8 cellular contexts compared by ENCODE assay signal in genomic region chr14:104694991-104695659, GRCh38. TPM values are rescaled to one million over a fixed set of nuclear protein-coding genes. Genes with fewer than 3 reads are reported as not detected.
DNase-seq lines count a peak whose midpoint lies in the region; ATAC-seq, FAIRE-seq and TF ChIP-seq lines count a peak whose summit lies in the region.

No MANE protein-coding gene starts in this region.

- peak overlapping the region in 1 of 2 donors; percentile 44 for H3K4me3 ChIP-seq in CD4-positive, alpha-beta memory T cell (ENCODE audit: low read length in 2 of 2)
- H3K4me3 ChIP-seq in astrocyte (ENCODE audit: insufficient read depth, low read depth, low read length) (no peak overlapping the region), mesendoderm (ENCODE audit: low read length) (no peak overlapping the region)

- peaks cover 0 to 16% of the 10 kb centered on the region in 2 donors for H3K36me3 Mint-ChIP-seq in CD4-positive, alpha-beta memory T cell
- peaks cover 9% of the 10 kb centered on the region for H3K36me3 Mint-ChIP-seq in astrocyte (ENCODE audit: low read depth, unreplicated experiment)

- no peaks in the 10 kb centered on the region for H3K27me3 Mint-ChIP-seq in CD4-positive, alpha-beta memory T cell
- no peaks in the 10 kb centered on the region for H3K27me3 Mint-ChIP-seq in astrocyte (ENCODE audit: low read depth, unreplicated experiment)

- peaks cover 19 to 50% (median 37%) of the 10 kb centered on the region in 4 donors for H3K4me1 Mint-ChIP-seq in CD4-positive, alpha-beta memory T cell
- peaks cover 25% of the 10 kb centered on the region for H3K4me1 Mint-ChIP-seq in astrocyte (ENCODE audit: low read depth, unreplicated experiment)

- no peak for FAIRE-seq in astrocyte (lab: Jason Lieb, UNC)

- H3K9me3 Mint-ChIP-seq in CD4-positive, alpha-beta memory T cell, result no peaks in the 10 kb centered on the region
- H3K9me3 Mint-ChIP-seq in astrocyte (ENCODE audit: unreplicated experiment), result no peaks in the 10 kb centered on the region

- no CpG with 5 or more reads among the region's 19 CpGs for WGBS in mesendoderm (ENCODE audit: extremely low coverage, insufficient coverage, low lambda C conversion rate)

- no peak overlapping the region for H2AFZ ChIP-seq in astrocyte (ENCODE audit: low read depth, low read length)

- DNase-seq in CD4-positive, alpha-beta memory T cell, result peak; percentile 36 to 82 (median 66)
- DNase-seq in NCI-H2196 treated with DMSO at 0.1 percent for 48 hours (lab: John Stamatoyannopoulos, UW; ENCODE audit: unreplicated experiment) (peak; percentile 77), astrocyte (ENCODE audit: low read depth) (peak; percentile 41), mesendoderm (peak; percentile 74), kidney glomerular epithelial cell (lab: John Stamatoyannopoulos, UW) (no peak), OCI-M1 (lab: John Stamatoyannopoulos, UW) (no peak)

- H3K18ac ChIP-seq in mesendoderm (ENCODE audit: low read length), result no peak overlapping the region

- H3K9ac ChIP-seq in astrocyte (ENCODE audit: low read length) (peak overlapping the region; percentile 6), mesendoderm (ENCODE audit: low read length) (peak overlapping the region; percentile 37)

- H4K20me1 ChIP-seq in astrocyte (ENCODE audit: insufficient read depth, low read length), result peaks cover 99% of the 10 kb centered on the region

- POLR2A ChIA-PET in CD4-positive, alpha-beta memory T cell (lab: Charles Lee; ENCODE audit: partially characterized antibody), result interaction anchor here (0.6 to 3.7 kb wide), 6 partner anchors 10 to 31 kb away, joined by 3 to 40 read pairs (median 8); no protein-coding TSS in a partner anchor

- H3K4ac ChIP-seq in mesendoderm (ENCODE audit: low read depth, low read length), result no peak overlapping the region

- intact Hi-C loops in CD4-positive, alpha-beta memory T cell (cut with micrococcal nuclease), result loop anchor here (2.0 kb wide), 1 partner anchor 18 kb away; no protein-coding TSS in a partner anchor

- H3K79me1 ChIP-seq in mesendoderm (ENCODE audit: low read length), result peaks cover 35% of the 10 kb centered on the region

- peak overlapping the region; percentile 83 to 97 (median 91) for H3K27ac Mint-ChIP-seq in CD4-positive, alpha-beta memory T cell
- no peak overlapping the region for H3K27ac Mint-ChIP-seq in astrocyte (ENCODE audit: unreplicated experiment)

- H3K4me1 ChIP-seq in CD4-positive, alpha-beta memory T cell (ENCODE audit: insufficient read depth, low read length), result peaks cover 62% of the 10 kb centered on the region
- H3K4me1 ChIP-seq in astrocyte (ENCODE audit: insufficient read depth, low read length) (peaks cover 54% of the 10 kb centered on the region), mesendoderm (ENCODE audit: control insufficient read depth, low read depth, low read length) (peaks cover 11% of the 10 kb centered on the region)

- H3K9me3 ChIP-seq in CD4-positive, alpha-beta memory T cell (ENCODE audit: control insufficient read depth in 1 of 2, low read length in 2 of 2), result no peaks in the 10 kb centered on the region
- no peaks in the 10 kb centered on the region for H3K9me3 ChIP-seq in astrocyte (ENCODE audit: insufficient read depth, low read depth, low read length)

- no peak overlapping the region for H4K5ac ChIP-seq in mesendoderm (ENCODE audit: low read length)

- peak overlapping the region; percentile 62 for H3K27ac ChIP-seq in CD4-positive, alpha-beta memory T cell (ENCODE audit: low read depth, low read length)
- no peak overlapping the region for H3K27ac ChIP-seq in astrocyte (ENCODE audit: low read depth, low read length)
- H3K27ac ChIP-seq in mesendoderm (ENCODE audit: low read depth, low read length), result peak overlapping the region; percentile 32

- H3K4me2 ChIP-seq in astrocyte (ENCODE audit: low read length) (peak overlapping the region; percentile 35), mesendoderm (ENCODE audit: low read length) (no peak overlapping the region)

- ATAC-seq in GM18867 (IDR thresholded peaks at IDR 0.05; ENCODE audit: unreplicated experiment), result no peak
- no peak for ATAC-seq in HG02852 (IDR thresholded peaks at IDR 0.05; ENCODE audit: unreplicated experiment)

- H2BK5ac ChIP-seq in mesendoderm (ENCODE audit: low read length), result no peak overlapping the region

- H3K79me2 ChIP-seq in astrocyte (ENCODE audit: insufficient read depth, low read length), result peaks cover 99% of the 10 kb centered on the region
- peaks cover 40% of the 10 kb centered on the region for H3K79me2 ChIP-seq in mesendoderm (ENCODE audit: control insufficient read depth, insufficient read depth, low read length)

- H4K8ac ChIP-seq in mesendoderm (ENCODE audit: low read depth, low read length), result no peak overlapping the region

- no peaks in the 10 kb centered on the region for H3K36me3 ChIP-seq in CD4-positive, alpha-beta memory T cell (ENCODE audit: insufficient read depth, low read length)
- H3K36me3 ChIP-seq in astrocyte (ENCODE audit: insufficient read depth, low read length), result peaks cover 5% of the 10 kb centered on the region
- peaks cover 1% of the 10 kb centered on the region for H3K36me3 ChIP-seq in mesendoderm (ENCODE audit: control insufficient read depth, insufficient read depth, low read length)

- TF ChIP-seq CTCF in astrocyte (IDR thresholded peaks at IDR 0.05; ENCODE audit: insufficient read depth, low read depth, low read length), result no peak

- peak overlapping the region; percentile 68 for H3K56ac ChIP-seq in mesendoderm (ENCODE audit: low read length)

- no peak overlapping the region for H3K23ac ChIP-seq in mesendoderm (ENCODE audit: low read length)

- H2BK15ac ChIP-seq in mesendoderm (replicated peaks; ENCODE audit: low read depth), result no peak overlapping the region

- CTCF ChIA-PET in CD4-positive, alpha-beta memory T cell (lab: Charles Lee; ENCODE audit: partially characterized antibody), result interaction anchor here (1.0 to 2.7 kb wide), 5 partner anchors 10 to 29 kb away, joined by 3 to 10 read pairs (median 7); partner anchors contain the start of gene ADSS1

- H3K4me3 Mint-ChIP-seq in CD4-positive, alpha-beta memory T cell, result peak overlapping the region; percentile 48 to 82 (median 71)
- H3K4me3 Mint-ChIP-seq in astrocyte (ENCODE audit: unreplicated experiment), result no peak overlapping the region

- no peaks in the 10 kb centered on the region for H3K27me3 ChIP-seq in CD4-positive, alpha-beta memory T cell (ENCODE audit: insufficient read depth, low read length)
- no peaks in the 10 kb centered on the region for H3K27me3 ChIP-seq in astrocyte (ENCODE audit: insufficient read depth, low read length)
- H3K27me3 ChIP-seq in mesendoderm (ENCODE audit: insufficient read depth, low read length, poor library complexity), result no peaks in the 10 kb centered on the region

- no peak overlapping the region for H2AK5ac ChIP-seq in mesendoderm (ENCODE audit: low read length)

- no peak overlapping the region for H2BK120ac ChIP-seq in mesendoderm (ENCODE audit: low read depth, low read length)

RNA-seq across cellular contexts. Expression of gene INF2, which starts 5.7 kb away (rescaled TPM):
- 10 to 100 TPM; 93.1 to 96.8 TPM for total RNA-seq in CD4-positive, alpha-beta memory T cell
- 10 to 100 TPM in 1 of 2 donors, 1 to 10 TPM in 1; 4.0 to 11.6 TPM for polyA plus RNA-seq in CD4-positive, alpha-beta memory T cell
- 111 and 126 TPM in 2 replicates for total RNA-seq in astrocyte
- 34.4 TPM for polyA plus RNA-seq in mesendoderm (2013, experiment 1 of 2)
- 34.6 TPM for polyA plus RNA-seq in mesendoderm (2013, experiment 2 of 2)

RNA-seq across cellular contexts. Expression of gene ADSS1, which starts 28.9 kb away (rescaled TPM):
- 1 to 10 TPM; 1.5 TPM for total RNA-seq in CD4-positive, alpha-beta memory T cell
- 1 to 10 TPM in 1 of 2 donors, under 1 TPM in 1; 0.16 to 1.8 TPM for polyA plus RNA-seq in CD4-positive, alpha-beta memory T cell
- 4.4 and 5.8 TPM in 2 replicates for total RNA-seq in astrocyte
- polyA plus RNA-seq in mesendoderm (2013, experiment 1 of 2), result 2.0 TPM
- 2.1 TPM for polyA plus RNA-seq in mesendoderm (2013, experiment 2 of 2)

RNA-seq across cellular contexts. Expression of gene SIVA1, which starts 57.8 kb away (rescaled TPM):
- total RNA-seq in CD4-positive, alpha-beta memory T cell, result 10 to 100 TPM; 69.3 to 80.2 TPM
- 100 to 1,000 TPM; 208 to 266 TPM for polyA plus RNA-seq in CD4-positive, alpha-beta memory T cell
- total RNA-seq in astrocyte, result 46.4 and 51.0 TPM in 2 replicates
- 151 TPM for polyA plus RNA-seq in mesendoderm (2013, experiment 1 of 2)
- 147 TPM for polyA plus RNA-seq in mesendoderm (2013, experiment 2 of 2)

Comparison
In these comparisons a context has a peak if more than half of its experiments do, and no peak if none do; other contexts are left out.
1. DNase-seq: peak in CD4-positive, alpha-beta memory T cell (5 of 5), NCI-H2196 treated with DMSO at 0.1 percent for 48 hours (single experiment), astrocyte (single experiment) and mesendoderm (single experiment); none in kidney glomerular epithelial cell (single experiment) and OCI-M1 (single experiment).